In genomic region chr4:25523405-25523804, GRCh38 we compare ENCODE assay signal across 13 cellular contexts.
"Had no signal": no experiment of that assay in that cellular context is flagged by ENCODE, and none has a peak within 500 bp of the region (broad histone marks: within the 10 kb centered on the region; RNA-seq: fewer than 3 reads in every experiment).

No MANE protein-coding gene starts in this region.

- H3K36me3 ChIP-seq: esophagus squamous epithelium, gastroesophageal sphincter, thoracic aorta had no signal

- ATAC-seq: gastroesophageal sphincter; stimulated activated naive CD8-positive, alpha-beta T cell treated with anti-CD3 and anti-CD28 coated beads, Interleukin-15, amount 100 ng/mL, for 72 hours; T-helper 17 cell had no signal

- H3K4me3 Mint-ChIP-seq: activated B cell treated with CpG ODN at 0.5 μM for 24 hours; activated naive CD4-positive, alpha-beta T cell treated with anti-CD3 and anti-CD28 coated beads, Interleukin-2, amount 10 ng/mL, durations not matched to agents 7 days and 5 days; stimulated activated naive CD8-positive, alpha-beta T cell treated with anti-CD3 and anti-CD28 coated beads, Interleukin-15, amount 100 ng/mL, for 72 hours; T-helper 17 cell had no signal

- H3K9me3 ChIP-seq: esophagus squamous epithelium, gastroesophageal sphincter, thoracic aorta had no signal

- H3K27ac Mint-ChIP-seq: activated B cell treated with CpG ODN at 0.5 μM for 24 hours; activated naive CD4-positive, alpha-beta T cell treated with anti-CD3 and anti-CD28 coated beads, Interleukin-2, amount 10 ng/mL, durations not matched to agents 7 days and 5 days; activated T-helper 2 cell treated with anti-CD3 and anti-CD28 coated beads, Interferon-gamma antibody, Interleukin-2, Interleukin-4, amounts not matched to agents 10 μg/mL and 5 μg/mL and 100 μg/mL, durations not matched to agents 14 hours and 24 hours and 36 hours; stimulated activated naive CD8-positive, alpha-beta T cell treated with anti-CD3 and anti-CD28 coated beads, Interleukin-15, amount 100 ng/mL, for 72 hours; T-helper 17 cell had no signal

- H3K27me3 Mint-ChIP-seq: activated naive CD4-positive, alpha-beta T cell treated with anti-CD3 and anti-CD28 coated beads, Interleukin-2, amount 10 ng/mL, durations not matched to agents 7 days and 5 days had no signal

- H3K4me1 ChIP-seq: gastroesophageal sphincter had no signal

- H3K36me3 Mint-ChIP-seq: activated naive CD4-positive, alpha-beta T cell treated with anti-CD3 and anti-CD28 coated beads, Interleukin-2, amount 10 ng/mL, durations not matched to agents 7 days and 5 days had no signal

- H3K27ac ChIP-seq: esophagus squamous epithelium, gastroesophageal sphincter, thoracic aorta had no signal

- H3K4me3 ChIP-seq: esophagus squamous epithelium, gastroesophageal sphincter, thoracic aorta had no signal

- DNase-seq: activated B cell treated with CpG ODN at 0.5 μM for 24 hours; activated CD4-positive, alpha-beta T cell treated with anti-CD3 and anti-CD28 coated beads, Interleukin-2, amount 50 U/mL, for 1 hour; activated naive CD4-positive, alpha-beta T cell treated with anti-CD3 and anti-CD28 coated beads, Interleukin-2, amount 10 ng/mL, durations not matched to agents 7 days and 5 days; activated T-cell treated with anti-CD3 and anti-CD28 coated beads for 4 hours; dermis blood vessel endothelial cell; esophagus squamous epithelium; stimulated activated CD4-positive, alpha-beta T cell treated with anti-CD3 and anti-CD28 coated beads, Interleukin-15, amount 100 ng/mL, for 24 hours; stimulated activated CD4-positive, alpha-beta T cell treated with anti-CD3 and anti-CD28 coated beads, Interleukin-4, amount 100 ng/mL, for 24 hours; stimulated activated naive CD8-positive, alpha-beta T cell treated with anti-CD3 and anti-CD28 coated beads, Interleukin-15, amount 100 ng/mL, for 72 hours; T-helper 17 cell had no signal

- H3K4me1 Mint-ChIP-seq: activated B cell treated with CpG ODN at 0.5 μM for 24 hours; activated naive CD4-positive, alpha-beta T cell treated with anti-CD3 and anti-CD28 coated beads, Interleukin-2, amount 10 ng/mL, durations not matched to agents 7 days and 5 days; stimulated activated naive CD8-positive, alpha-beta T cell treated with anti-CD3 and anti-CD28 coated beads, Interleukin-15, amount 100 ng/mL, for 72 hours; T-helper 17 cell had no signal

- H3K27me3 ChIP-seq: esophagus squamous epithelium had no signal

- H3K9me3 Mint-ChIP-seq: activated B cell treated with CpG ODN at 0.5 μM for 24 hours; activated naive CD4-positive, alpha-beta T cell treated with anti-CD3 and anti-CD28 coated beads, Interleukin-2, amount 10 ng/mL, durations not matched to agents 7 days and 5 days; activated T-helper 2 cell treated with anti-CD3 and anti-CD28 coated beads, Interferon-gamma antibody, Interleukin-2, Interleukin-4, amounts not matched to agents 10 μg/mL and 5 μg/mL and 100 μg/mL, durations not matched to agents 14 hours and 24 hours and 36 hours; stimulated activated naive CD8-positive, alpha-beta T cell treated with anti-CD3 and anti-CD28 coated beads, Interleukin-15, amount 100 ng/mL, for 72 hours had no signal
